11 cellular contexts compared by ENCODE assay signal in the genomic region with DNA sequence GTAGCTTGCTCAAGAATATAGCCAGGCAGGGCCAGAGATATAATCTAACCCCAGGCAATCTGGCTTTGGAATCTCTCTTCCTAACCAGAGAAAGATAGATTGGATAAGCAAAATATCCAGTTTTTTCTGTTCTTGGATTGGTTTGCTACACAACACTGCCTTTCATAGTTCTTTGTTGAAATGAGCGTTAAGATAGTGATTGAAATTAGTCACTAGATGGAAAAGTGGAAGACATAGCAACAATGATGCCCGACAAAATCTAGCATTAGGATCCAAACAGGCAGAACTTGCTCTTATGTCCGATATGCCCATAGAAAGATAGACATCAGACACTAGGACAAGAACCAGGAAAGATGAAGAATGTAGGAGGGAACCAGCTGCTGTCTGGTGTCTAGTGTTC.
"Had no signal": no experiment of that assay in that cellular context is flagged by ENCODE, and none has a peak within 500 bp of the region (broad histone marks: within the 10 kb centered on the region; RNA-seq: fewer than 3 reads in every experiment).

No MANE protein-coding gene starts in this region.

- FAIRE-seq: H1, H54 had no signal

- H3K36me3 ChIP-seq: HAP-1 had no signal

- DNase-seq: GM23248, GOT3, H7, H9, HCEC 1CT, HFFc6 had no signal

- H3K4me1 ChIP-seq: HAP-1 had no signal

- H2AFZ ChIP-seq: GM23248, GM23338 had no signal

- H3K4me2 ChIP-seq: GM23338 had no signal

- H3K27ac ChIP-seq: GM23248 had no signal

- H3K9me3 ChIP-seq: HAP-1 had no signal

- ATAC-seq: GM23338, HCT116 had no signal

- H3K9ac ChIP-seq: GM23248 had no signal

- H3K4me3 ChIP-seq: GM23248, GM23338, HAP-1 had no signal
